ENCODE assay signal across 24 cellular contexts in the genomic region with DNA sequence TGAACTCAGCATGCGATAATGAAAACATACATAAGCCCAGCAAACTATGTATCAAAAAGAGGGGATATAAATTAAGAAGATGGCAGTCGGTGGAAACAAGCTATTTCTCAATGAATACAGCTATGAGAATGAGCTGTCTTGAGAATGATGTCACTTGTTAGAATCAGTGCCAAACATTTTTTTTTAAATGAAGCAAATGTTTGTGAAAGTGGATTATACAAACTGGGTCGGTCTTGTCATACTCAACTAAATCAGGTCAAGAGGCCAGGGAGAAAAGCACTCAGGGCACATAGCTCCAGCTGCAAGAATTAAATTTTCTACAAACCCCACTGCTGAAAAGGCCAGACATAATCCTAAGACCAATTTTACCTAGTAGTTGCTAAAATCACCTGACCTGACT.
DNase-seq lines count a peak whose midpoint lies in the region; ATAC-seq and TF ChIP-seq lines count a peak whose summit lies in the region.
"Had no signal": no experiment of that assay in that cellular context is flagged by ENCODE, and none has a peak within 500 bp of the region (broad histone marks: within the 10 kb centered on the region; RNA-seq: fewer than 3 reads in every experiment).

No MANE protein-coding gene starts in this region.

- TF ChIP-seq CTCF in astrocyte of the spinal cord (IDR thresholded peaks at IDR 0.05; ENCODE audit: low read depth, low read length) (no peak), fibroblast of the aortic adventitia (IDR thresholded peaks at IDR 0.05; ENCODE audit: insufficient read depth, low read length) (no peak)

- ATAC-seq in GM19452 (IDR thresholded peaks at IDR 0.05; ENCODE audit: unreplicated experiment): no peak
- ATAC-seq: Panc1; stimulated activated effector memory CD8-positive, alpha-beta T cell treated with anti-CD3 and anti-CD28 coated beads, Interleukin-12 subunit alpha, Interleukin-12 subunit beta, amount 100 ng/mL, for 72 hours; upper lobe of right lung had no signal

- DNase-seq in AG08396 (ENCODE audit: low spot score) (peak; percentile 22), HT1080 (ENCODE audit: low read depth) (peak; percentile 1), astrocyte of the spinal cord (ENCODE audit: low read depth, low spot score) (peak; percentile 2), fibroblast of the aortic adventitia (ENCODE audit: low read depth) (peak; percentile 5), caudate nucleus (lab: John Stamatoyannopoulos, UW) (no peak), DMS53 treated with DMSO at 0.1 percent for 48 hours (lab: John Stamatoyannopoulos, UW; ENCODE audit: unreplicated experiment) (no peak), SIG-M5 treated with dmso at 0.1 percent for 504 hours (lab: John Stamatoyannopoulos, UW; ENCODE audit: unreplicated experiment) (no peak)
- DNase-seq: activated CD4-positive, alpha-beta T cell treated with anti-CD3 and anti-CD28 coated beads, Interleukin-2, amount 50 U/mL, for 4 hours; activated CD4-positive, CD25-positive, alpha-beta regulatory T cell; activated CD8-positive, alpha-beta memory T cell treated with anti-CD3 and anti-CD28 coated beads, Interleukin-2, amount 50 U/mL, for 4 hours; activated naive CD4-positive, alpha-beta T cell treated with anti-CD3 and anti-CD28 coated beads, Interleukin-2, amount 50 U/mL, for 16 hours; COR-L47; effector memory CD4-positive, alpha-beta T cell; esophagus squamous epithelium; KG1; naive B cell; NCI-H526; nucleus accumbens; SJCRH30; stimulated activated CD4-positive, alpha-beta T cell treated with anti-CD3 and anti-CD28 coated beads, Interleukin-2, amount 100 ng/mL, for 48 hours; upper lobe of right lung had no signal

- no peak overlapping the region for H3K27ac ChIP-seq in caudate nucleus (ENCODE audit: low read depth, low read length)
- H3K27ac ChIP-seq: esophagus squamous epithelium, SJCRH30, upper lobe of right lung had no signal

- no peak overlapping the region for H3K4me3 ChIP-seq in astrocyte of the spinal cord (ENCODE audit: low read depth, low read length)
- no peak overlapping the region for H3K4me3 ChIP-seq in fibroblast of the aortic adventitia (ENCODE audit: low read depth, low read length)
- H3K4me3 ChIP-seq: esophagus squamous epithelium, SJCRH30, upper lobe of right lung had no signal

- in situ Hi-C loops in astrocyte of the spinal cord (cut with HindIII; ENCODE audit: low sequenced_read_pairs): no loop called here

Comparison
In these comparisons a context has a peak if more than half of its experiments do, and no peak if none do; other contexts are left out.
1. DNase-seq: peak in AG08396 (single experiment), HT1080 (single experiment), astrocyte of the spinal cord (single experiment) and fibroblast of the aortic adventitia (single experiment); none in caudate nucleus (0 of 61), DMS53 treated with DMSO at 0.1 percent for 48 hours (single experiment) and SIG-M5 treated with dmso at 0.1 percent for 504 hours (single experiment).